In genomic region chr5:163433271-163433670, GRCh38 we compare ENCODE assay signal across 16 cellular contexts.
"Had no signal": no experiment of that assay in that cellular context is flagged by ENCODE, and none has a peak within 500 bp of the region (broad histone marks: within the 10 kb centered on the region; RNA-seq: fewer than 3 reads in every experiment).

No MANE protein-coding gene starts in this region.

- H3K4me3 ChIP-seq: gastroesophageal sphincter, heart right ventricle had no signal

- H3K27ac Mint-ChIP-seq: activated CD4-positive, alpha-beta memory T cell treated with anti-CD3 and anti-CD28 coated beads, Interleukin-2, amount 10 ng/mL, durations not matched to agents 7 days and 5 days; activated naive CD4-positive, alpha-beta T cell treated with anti-CD3 and anti-CD28 coated beads, Interleukin-2, amount 50 U/mL, for 24 hours; activated T-cell treated with anti-CD3 and anti-CD28 coated beads, Interleukin-2, amount 50 U/mL, for 24 hours; T-helper 17 cell; WTC11 had no signal

- ATAC-seq: gastroesophageal sphincter, heart right ventricle, left ventricle myocardium superior, T-helper 17 cell, WTC11 had no signal

- H3K4me3 Mint-ChIP-seq: activated CD4-positive, alpha-beta memory T cell treated with anti-CD3 and anti-CD28 coated beads, Interleukin-2, amount 10 ng/mL, durations not matched to agents 7 days and 5 days; activated naive CD4-positive, alpha-beta T cell treated with anti-CD3 and anti-CD28 coated beads, Interleukin-2, amount 50 U/mL, for 24 hours; activated T-cell treated with anti-CD3 and anti-CD28 coated beads, Interleukin-2, amount 50 U/mL, for 24 hours; T-helper 17 cell; WTC11 had no signal

- H3K27me3 ChIP-seq: gastroesophageal sphincter, heart right ventricle had no signal

- H3K9me3 Mint-ChIP-seq: activated CD4-positive, alpha-beta memory T cell treated with anti-CD3 and anti-CD28 coated beads, Interleukin-2, amount 10 ng/mL, durations not matched to agents 7 days and 5 days; activated naive CD4-positive, alpha-beta T cell treated with anti-CD3 and anti-CD28 coated beads, Interleukin-2, amount 50 U/mL, for 24 hours; activated T-cell treated with anti-CD3 and anti-CD28 coated beads, Interleukin-2, amount 50 U/mL, for 24 hours; WTC11 had no signal

- H3K27ac ChIP-seq: gastroesophageal sphincter had no signal

- FAIRE-seq: keratinocyte had no signal

- H3K36me3 ChIP-seq: gastroesophageal sphincter, heart right ventricle had no signal

- H3K27me3 Mint-ChIP-seq: activated naive CD4-positive, alpha-beta T cell treated with anti-CD3 and anti-CD28 coated beads, Interleukin-2, amount 50 U/mL, for 24 hours; activated T-cell treated with anti-CD3 and anti-CD28 coated beads, Interleukin-2, amount 50 U/mL, for 24 hours had no signal

- DNase-seq: activated CD4-positive, alpha-beta memory T cell treated with anti-CD3 and anti-CD28 coated beads, Interleukin-2, amount 10 ng/mL, durations not matched to agents 7 days and 5 days; activated CD4-positive, alpha-beta T cell treated with anti-CD3 and anti-CD28 coated beads for 4 hours; activated T-cell treated with anti-CD3 and anti-CD28 coated beads, Interleukin-2, amount 50 U/mL, for 24 hours; caudate nucleus; cortex of kidney; effector CD8-positive, alpha-beta T cell; heart right ventricle; left ventricle myocardium superior; mesenchymal stem cell; stimulated activated CD4-positive, alpha-beta T cell treated with anti-CD3 and anti-CD28 coated beads, Interleukin-12 subunit alpha, Interleukin-12 subunit beta, amount 100 ng/mL, for 4 hours; stimulated activated CD4-positive, alpha-beta T cell treated with anti-CD3 and anti-CD28 coated beads, Interleukin-2, amount 100 ng/mL, for 24 hours; T-helper 17 cell had no signal

- H3K36me3 Mint-ChIP-seq: activated naive CD4-positive, alpha-beta T cell treated with anti-CD3 and anti-CD28 coated beads, Interleukin-2, amount 50 U/mL, for 24 hours had no signal

- H3K9me3 ChIP-seq: gastroesophageal sphincter, heart right ventricle had no signal
